Comparison of ENCODE assay signal across 2 cellular contexts in genomic region chr10:92354587-92354986, GRCh38.
TF ChIP-seq lines count a peak whose summit lies in the region.

No MANE protein-coding gene starts in this region.

TF ChIP-seq in GM23338, 12 proteins besides CTCF, POLR2A, EP300 and RAD21:
- TF ChIP-seq REST (IDR thresholded peaks at IDR 0.05; ENCODE audit: unreplicated experiment) (no peak), ETS1 (IDR thresholded peaks at IDR 0.05) (no peak), JUNB (IDR thresholded peaks at IDR 0.05; ENCODE audit: unreplicated experiment) (no peak), NANOG (IDR thresholded peaks at IDR 0.05; ENCODE audit: borderline replicate concordance) (no peak), EZH2 (IDR thresholded peaks at IDR 0.05; ENCODE audit: low read depth, unreplicated experiment) (no peak), ZNF462 (CRISPR knock-in tag; IDR thresholded peaks at IDR 0.05) (0 out of 2 replicates have a peak, but pooled peaks have one; percentile 55), CREB1 (CRISPR knock-in tag; IDR thresholded peaks at IDR 0.05; ENCODE audit: low read depth) (no peak)

TF ChIP-seq in H1, 55 proteins besides CTCF, POLR2A, EP300 and RAD21 (continued from another document):
- TF ChIP-seq SP2 (IDR thresholded peaks at IDR 0.05; ENCODE audit: low read length) (no peak), ASH2L (IDR thresholded peaks at IDR 0.05; ENCODE audit: low read length) (no peak), SIX5 (IDR thresholded peaks at IDR 0.05; ENCODE audit: low read depth, low read length) (no peak), PHF8 (conservative IDR thresholded peaks at IDR 0.05; ENCODE audit: low read depth, low read length) (no peak)
